Comparison of ENCODE assay signal across 27 cellular contexts in the genomic region with DNA sequence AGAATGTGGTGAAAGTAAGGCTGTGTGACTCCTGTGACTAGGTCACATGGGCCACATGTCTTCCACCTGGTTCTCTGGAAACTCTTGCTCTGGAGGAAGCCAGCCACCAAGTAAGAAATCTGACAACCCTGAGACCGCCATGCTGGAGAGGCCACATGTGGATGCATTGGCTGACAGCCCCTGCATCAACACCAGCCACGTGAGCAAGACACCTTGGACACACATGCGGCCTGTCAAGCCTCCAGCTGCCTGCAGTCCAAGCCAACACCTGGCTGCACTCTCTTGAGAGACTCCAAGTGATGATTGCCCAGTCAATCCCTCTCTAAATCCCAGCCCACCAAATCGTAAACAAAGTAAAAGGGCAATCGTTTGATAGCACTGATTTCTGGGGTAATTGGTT.
"Had no signal": no experiment of that assay in that cellular context is flagged by ENCODE, and none has a peak within 500 bp of the region (broad histone marks: within the 10 kb centered on the region; RNA-seq: fewer than 3 reads in every experiment).

No MANE protein-coding gene starts in this region.

- H3K27ac ChIP-seq: stomach, suprapubic skin, testis, thoracic aorta, thyroid gland, tibial artery, tibial nerve, transverse colon, upper lobe of left lung, upper lobe of right lung, uterus, vagina had no signal

- H3K36me3 ChIP-seq: stomach, suprapubic skin, thoracic aorta, thyroid gland, tibial artery, tibial nerve, transverse colon, upper lobe of left lung, upper lobe of right lung, uterus, vagina had no signal

- H3K27me3 ChIP-seq: testis, thyroid gland, tibial artery, tibial nerve, upper lobe of left lung, uterus, vagina had no signal

- H3K4me1 ChIP-seq: stomach, suprapubic skin, testis, tibial artery, tibial nerve, transverse colon, upper lobe of left lung, upper lobe of right lung, uterus, vagina had no signal

- DNase-seq: stimulated activated CD4-positive, alpha-beta T cell treated with anti-CD3 and anti-CD28 coated beads, Interleukin-2, amount 100 ng/mL, for 48 hours; stimulated activated CD4-positive, alpha-beta T cell treated with anti-CD3 and anti-CD28 coated beads, Interleukin-4, amount 100 ng/mL, for 1 hour; stimulated activated CD4-positive, alpha-beta T cell treated with anti-CD3 and anti-CD28 coated beads, Interleukin-4, amount 100 ng/mL, for 24 hours; stimulated activated CD4-positive, alpha-beta T cell treated with anti-CD3 and anti-CD28 coated beads, Interleukin-4, amount 100 ng/mL, for 4 hours; stimulated activated CD8-positive, alpha-beta memory T cell treated with anti-CD3 and anti-CD28 coated beads, Interleukin-4, amount 100 ng/mL, for 48 hours; stimulated activated naive B cell treated with anti-CD40 and anti-IgM and Interleukin-4, amounts not matched to agents 10 μg/mL and 1 μg/mL and 100 μg/mL, for 72 hours; stimulated activated naive CD4-positive, alpha-beta T cell; stimulated activated naive CD4-positive, alpha-beta T cell treated with Interleukin-2 at 50 U/mL for 16 hours; stimulated activated naive CD8-positive, alpha-beta T cell treated with anti-CD3 and anti-CD28 coated beads, Interleukin-15, amount 100 ng/mL, for 72 hours; stimulated activated naive CD8-positive, alpha-beta T cell treated with anti-CD3 and anti-CD28 coated beads, Interleukin-15, Interleukin-2, amounts not matched to agents 100 U/mL and 50 U/mL, for 24 hours; stomach; substantia nigra; testis; thyroid gland; tibial artery; transverse colon; trophoblast cell; upper lobe of left lung; upper lobe of right lung; uterus had no signal

- ATAC-seq: stimulated activated effector memory CD8-positive, alpha-beta T cell treated with anti-CD3 and anti-CD28 coated beads, Interleukin-12 subunit alpha, Interleukin-12 subunit beta, amount 100 ng/mL, for 72 hours; stimulated activated memory B cell treated with anti-CD40 and anti-IgM and Interleukin-4, amounts not matched to agents 10 μg/mL and 1 μg/mL and 100 μg/mL, for 72 hours; stimulated activated naive B cell treated with anti-CD40 and anti-IgM and Interleukin-4, amounts not matched to agents 10 μg/mL and 1 μg/mL and 100 μg/mL, for 72 hours; stimulated activated naive CD8-positive, alpha-beta T cell treated with anti-CD3 and anti-CD28 coated beads, Interleukin-15, amount 100 ng/mL, for 72 hours; stimulated activated naive CD8-positive, alpha-beta T cell treated with anti-CD3 and anti-CD28 coated beads, Interleukin-15, Interleukin-2, amounts not matched to agents 100 U/mL and 50 U/mL, for 24 hours; upper lobe of right lung had no signal

- FAIRE-seq: urothelium cell line had no signal

- H3K9me3 ChIP-seq: stomach, suprapubic skin, testis, thoracic aorta, thyroid gland, tibial artery, tibial nerve, transverse colon, upper lobe of left lung, upper lobe of right lung, uterus, vagina had no signal

- H3K4me3 ChIP-seq: stomach, suprapubic skin, testis, thoracic aorta, thyroid gland, tibial artery, tibial nerve, transverse colon, upper lobe of left lung, upper lobe of right lung, uterus, vagina had no signal
